ENCODE assay signal across 21 cellular contexts in the genomic region with DNA sequence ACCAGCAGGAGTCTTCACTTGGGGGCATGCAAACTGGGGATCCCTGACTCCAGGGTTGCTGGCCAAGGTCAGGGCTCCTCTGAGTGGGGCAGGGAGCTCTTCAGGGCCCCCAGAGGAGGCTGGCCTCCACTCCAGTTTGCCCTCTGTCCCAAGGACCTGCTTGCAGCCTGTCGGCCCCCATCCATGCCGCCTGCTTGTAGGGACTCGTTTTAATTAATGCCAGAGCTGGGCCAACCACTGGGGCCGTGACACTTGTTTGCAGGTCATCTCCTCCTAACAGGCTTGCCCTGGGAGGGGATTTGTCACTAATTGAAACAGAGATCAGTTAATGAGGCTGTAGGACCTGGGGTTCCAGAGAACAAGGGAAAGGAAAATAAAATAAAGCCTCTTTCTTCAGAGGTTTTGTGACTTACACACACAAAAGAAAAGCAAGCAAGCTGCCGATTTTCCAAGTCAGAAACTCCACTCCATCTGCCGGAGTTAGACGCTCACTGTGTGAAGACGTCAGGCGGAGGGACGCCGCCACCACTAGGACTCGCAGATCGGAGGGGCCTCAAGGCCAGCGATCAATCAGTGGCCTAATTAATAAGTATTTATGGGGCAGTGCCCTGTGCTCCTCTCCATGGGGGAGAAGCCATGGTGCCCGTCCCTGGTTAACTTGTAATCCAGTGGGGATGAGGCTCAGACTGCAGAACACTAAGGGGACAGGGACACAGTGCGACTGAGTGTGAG.
DNase-seq lines count a peak whose midpoint lies in the region; ATAC-seq and TF ChIP-seq lines count a peak whose summit lies in the region.
"Had no signal": no experiment of that assay in that cellular context is flagged by ENCODE, and none has a peak within 500 bp of the region (broad histone marks: within the 10 kb centered on the region; RNA-seq: fewer than 3 reads in every experiment).

No MANE protein-coding gene starts in this region.

- H3K79me2 ChIP-seq in hepatocyte, result no peaks in the 10 kb centered on the region

- peaks cover 7% of the 10 kb centered on the region for H3K36me3 Mint-ChIP-seq in endothelial cell (ENCODE audit: low read depth, unreplicated experiment)
- peaks cover 4% of the 10 kb centered on the region for H3K36me3 Mint-ChIP-seq in progenitor cell of endocrine pancreas (ENCODE audit: insufficient read depth)

- H3K4me1 Mint-ChIP-seq in endothelial cell (ENCODE audit: unreplicated experiment) (no peaks in the 10 kb centered on the region), progenitor cell of endocrine pancreas (ENCODE audit: low read depth) (peaks cover 9% of the 10 kb centered on the region)
- H3K4me1 Mint-ChIP-seq: central memory CD8-positive, alpha-beta T cell had no signal

- H3K9me2 ChIP-seq in hepatocyte (replicated peaks; ENCODE audit: insufficient read depth), result no peaks in the 10 kb centered on the region

- ATAC-seq in GM18502 (IDR thresholded peaks at IDR 0.05; ENCODE audit: poor library complexity, unreplicated experiment), result no peak
- ATAC-seq: esophagus mucosa; naive thymus-derived CD8-positive, alpha-beta T cell had no signal

- H3K27me3 Mint-ChIP-seq in endothelial cell (ENCODE audit: unreplicated experiment), result peaks cover 2% of the 10 kb centered on the region
- H3K27me3 Mint-ChIP-seq in progenitor cell of endocrine pancreas, result no peaks in the 10 kb centered on the region
- H3K27me3 Mint-ChIP-seq: central memory CD8-positive, alpha-beta T cell; naive thymus-derived CD8-positive, alpha-beta T cell had no signal

- DNase-seq in WERI-Rb-1 (peak; percentile 7), endothelial cell (ENCODE audit: low spot score) (no peak), progenitor cell of endocrine pancreas (ENCODE audit: low spot score, unreplicated experiment) (no peak), NCI-H146 (lab: John Stamatoyannopoulos, UW) (no peak), hepatocyte (ENCODE audit: low spot score) (no peak)
- no peak for DNase-seq in stimulated activated CD4-positive, alpha-beta T cell treated with anti-CD3 and anti-CD28 coated beads, Interleukin-12 subunit alpha, Interleukin-12 subunit beta, amount 100 ng/mL, for 4 hours
- DNase-seq: ACHN; activated gamma-delta T cell treated with Interleukin-2 at 50 U/mL for 16 hours; kidney glomerular epithelial cell; mesendoderm; NCI-H1417 treated with DMSO at 0.1 percent for 48 hours; NCI-H2171; NCI-H526 treated with DMSO at 0.1 percent for 48 hours; stimulated activated CD4-positive, alpha-beta T cell treated with anti-CD3 and anti-CD28 coated beads, Interleukin-4, amount 100 ng/mL, for 24 hours had no signal

- H3K27ac Mint-ChIP-seq in endothelial cell (ENCODE audit: unreplicated experiment) (no peak overlapping the region), progenitor cell of endocrine pancreas (peak overlapping the region; percentile 73)

- no peaks in the 10 kb centered on the region for H3K9me3 Mint-ChIP-seq in endothelial cell (ENCODE audit: unreplicated experiment)
- H3K9me3 Mint-ChIP-seq in progenitor cell of endocrine pancreas (ENCODE audit: low read depth), result no peaks in the 10 kb centered on the region
- H3K9me3 Mint-ChIP-seq: CD14-positive monocyte; central memory CD8-positive, alpha-beta T cell; naive thymus-derived CD8-positive, alpha-beta T cell had no signal

- no peaks in the 10 kb centered on the region for H3K27me3 ChIP-seq in BLaER1
- H3K27me3 ChIP-seq in WERI-Rb-1 (ENCODE audit: insufficient read depth, low read depth, severe bottlenecking), result no peaks in the 10 kb centered on the region
- H3K27me3 ChIP-seq in hepatocyte, result no peaks in the 10 kb centered on the region

- H3K36me3 ChIP-seq in BLaER1 (no peaks in the 10 kb centered on the region), WERI-Rb-1 (no peaks in the 10 kb centered on the region), hepatocyte (replicated peaks; ENCODE audit: insufficient read depth, low read depth) (no peaks in the 10 kb centered on the region)

- peaks cover 26% of the 10 kb centered on the region for H3K4me1 ChIP-seq in BLaER1
- H3K4me1 ChIP-seq in hepatocyte (ENCODE audit: insufficient read depth), result peaks cover 1% of the 10 kb centered on the region

- H3K27ac ChIP-seq in BLaER1 (no peak overlapping the region), WERI-Rb-1 (no peak overlapping the region), hepatocyte (no peak overlapping the region)
- H3K27ac ChIP-seq: skin epidermis had no signal

- H3K4me2 ChIP-seq in BLaER1 (peak overlapping the region; percentile 43), hepatocyte (no peak overlapping the region)

- 80% methylated on average over 16 of the region's 16 CpGs for WGBS in hepatocyte (ENCODE audit: low lambda C conversion rate, missing lambda C conversion rate)

- no peak overlapping the region for H3K9ac ChIP-seq in BLaER1

- no peak for TF ChIP-seq CTCF in WERI-Rb-1 (IDR thresholded peaks at IDR 0.05; ENCODE audit: low read depth, low read length)
- no peak for TF ChIP-seq CTCF in endothelial cell (IDR thresholded peaks at IDR 0.05; ENCODE audit: unreplicated experiment)
- TF ChIP-seq CTCF in progenitor cell of endocrine pancreas (IDR thresholded peaks at IDR 0.05; ENCODE audit: unreplicated experiment), result no peak
- TF ChIP-seq CTCF in hepatocyte (IDR thresholded peaks at IDR 0.05; ENCODE audit: poor library complexity), result no peak

- H3K9me3 ChIP-seq in BLaER1 (no peaks in the 10 kb centered on the region), WERI-Rb-1 (ENCODE audit: severe bottlenecking) (no peaks in the 10 kb centered on the region), hepatocyte (ENCODE audit: low read depth) (no peaks in the 10 kb centered on the region)

- H3K4me3 ChIP-seq in BLaER1 (no peak overlapping the region), WERI-Rb-1 (ENCODE audit: low read depth, low read length) (no peak overlapping the region), hepatocyte (no peak overlapping the region)
- H3K4me3 ChIP-seq: skin epidermis had no signal

- H2AFZ ChIP-seq in hepatocyte, result no peak overlapping the region

- H4K20me1 ChIP-seq in BLaER1 (no peaks in the 10 kb centered on the region), hepatocyte (ENCODE audit: insufficient read depth, poor library complexity, severe bottlenecking) (no peaks in the 10 kb centered on the region)

- H3K4me3 Mint-ChIP-seq in endothelial cell (ENCODE audit: unreplicated experiment) (peak overlapping the region; percentile 15), progenitor cell of endocrine pancreas (ENCODE audit: low read depth) (no peak overlapping the region)
- H3K4me3 Mint-ChIP-seq: CD14-positive monocyte; central memory CD8-positive, alpha-beta T cell; naive thymus-derived CD8-positive, alpha-beta T cell had no signal
